In genomic region chr1:2625748-2626147, GRCh38 we compare ENCODE assay signal across 2 cellular contexts. TPM values are rescaled to one million over a fixed set of nuclear protein-coding genes. Genes with fewer than 3 reads are reported as not detected.
"Had no signal": no experiment of that assay in that cellular context is flagged by ENCODE, and none has a peak within 500 bp of the region (broad histone marks: within the 10 kb centered on the region; RNA-seq: fewer than 3 reads in every experiment).

No MANE protein-coding gene starts in this region.

RNA-seq across cellular contexts. Expression of gene MMEL1, which starts 7.1 kb away (rescaled TPM):
- total RNA-seq: smooth muscle cell, thoracic aorta had no signal
